Comparison of ENCODE assay signal across 33 cellular contexts in the genomic region with DNA sequence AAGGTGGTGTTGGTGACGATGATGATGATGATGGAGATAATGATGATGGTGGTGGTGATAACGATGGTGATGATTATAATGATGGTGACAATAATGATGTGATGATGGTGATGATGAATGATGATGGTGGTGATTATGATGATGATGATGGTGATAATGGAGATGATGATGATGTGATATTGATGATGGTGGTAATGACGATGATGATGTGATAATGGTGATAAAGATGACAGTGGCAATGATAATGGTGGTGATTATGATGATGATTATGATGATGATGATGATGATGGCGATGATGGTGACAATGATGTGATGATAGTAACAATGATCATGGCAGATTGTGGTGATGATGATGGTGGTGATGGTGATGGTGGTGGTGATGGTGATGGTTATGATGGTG.
"Had no signal": no experiment of that assay in that cellular context is flagged by ENCODE, and none has a peak within 500 bp of the region (broad histone marks: within the 10 kb centered on the region; RNA-seq: fewer than 3 reads in every experiment).

No MANE protein-coding gene starts in this region.

- FAIRE-seq: astrocyte, TTC549 had no signal

- DNase-seq: activated B cell treated with CpG ODN at 0.5 μM for 24 hours; activated CD4-positive, alpha-beta memory T cell treated with anti-CD3 and anti-CD28 coated beads for 36 hours; activated CD4-positive, alpha-beta T cell treated with anti-CD3 and anti-CD28 coated beads for 4 hours; activated CD4-positive, alpha-beta T cell treated with anti-CD3 and anti-CD28 coated beads, Interleukin-2, amount 10 ng/mL, durations not matched to agents 24 days and 14 days; activated CD4-positive, alpha-beta T cell treated with anti-CD3 and anti-CD28 coated beads, Interleukin-2, amount 50 U/mL, for 1 hour; activated CD4-positive, alpha-beta T cell treated with anti-CD3 and anti-CD28 coated beads, Interleukin-2, amount 50 U/mL, for 4 hours; activated CD4-positive, CD25-positive, alpha-beta regulatory T cell treated with anti-CD3 and anti-CD28 coated beads, Interleukin-2, amount 50 U/mL, for 72 hours; activated CD8-positive, alpha-beta memory T cell treated with anti-CD3 and anti-CD28 coated beads, Interleukin-2, amount 50 U/mL, for 4 hours; activated CD8-positive, alpha-beta T cell treated with anti-CD3 and anti-CD28 coated beads for 36 hours; activated effector memory CD4-positive, alpha-beta T cell treated with anti-CD3 and anti-CD28 coated beads, Interleukin-2, amount 50 U/mL, for 16 hours; activated gamma-delta T cell treated with Interleukin-2 at 50 U/mL for 16 hours; activated naive CD4-positive, alpha-beta T cell; activated naive CD4-positive, alpha-beta T cell treated with anti-CD3 and anti-CD28 coated beads for 36 hours; activated naive CD4-positive, alpha-beta T cell treated with anti-CD3 and anti-CD28 coated beads, Interleukin-2, amount 50 U/mL, for 16 hours; activated naive CD8-positive, alpha-beta T cell treated with anti-CD3 and anti-CD28 coated beads for 36 hours; activated T-cell treated with anti-CD3 and anti-CD28 coated beads for 4 hours; activated T-cell treated with anti-CD3 and anti-CD28 coated beads, Interleukin-2, amount 50 U/mL, for 1 hour; activated T-cell treated with anti-CD3 and anti-CD28 coated beads, Interleukin-2, amount 50 U/mL, for 4 hours; activated T-cell treated with anti-CD3 and anti-CD28 coated beads, Interleukin-2, amount 50 U/mL, for 72 hours; adrenal gland; amniotic stem cell; aorta; body of pancreas; brain microvascular endothelial cell; central memory CD4-positive, alpha-beta T cell; T-helper 2 cell; T-helper 9 cell had no signal

- H3K27me3 ChIP-seq: adrenal gland, body of pancreas, brain microvascular endothelial cell, breast epithelium had no signal

- H3K27ac ChIP-seq: adrenal gland, body of pancreas, brain microvascular endothelial cell, breast epithelium, VCaP had no signal

- H3K9me3 ChIP-seq: adrenal gland, body of pancreas had no signal

- H3K4me3 ChIP-seq: adrenal gland, body of pancreas, breast epithelium had no signal

- H3K4me1 ChIP-seq: adrenal gland, body of pancreas, breast epithelium had no signal

- H3K36me3 ChIP-seq: adrenal gland, brain microvascular endothelial cell, breast epithelium had no signal

- ATAC-seq: activated CD8-positive, alpha-beta T cell treated with anti-CD3 and anti-CD28 coated beads for 36 hours; activated naive CD4-positive, alpha-beta T cell treated with anti-CD3 and anti-CD28 coated beads, Interleukin-2, amount 50 U/mL, for 72 hours; activated T-cell treated with anti-CD3 and anti-CD28 coated beads, Interleukin-2, amount 50 U/mL, for 4 hours; activated T-cell treated with anti-CD3 and anti-CD28 coated beads, Interleukin-2, amount 50 U/mL, for 72 hours; activated T-helper 17 cell treated with anti-CD3 and anti-CD28 coated beads, Interleukin-2, amount 50 U/mL, for 72 hours; body of pancreas had no signal
